1 cellular context compared by ENCODE assay signal in genomic region chr3:121629601-121630000, GRCh38.
TF ChIP-seq lines count a peak whose summit lies in the region.

No MANE protein-coding gene starts in this region.

TF ChIP-seq in GM12878, 131 proteins besides CTCF, POLR2A, EP300 and RAD21 (continued from another document):
- TF ChIP-seq CEBPZ (IDR thresholded peaks at IDR 0.05; ENCODE audit: low read depth, low read length) (no peak), MLLT1 (IDR thresholded peaks at IDR 0.05) (no peak), RB1 (IDR thresholded peaks at IDR 0.05; ENCODE audit: borderline replicate concordance) (no peak), LARP7 (IDR thresholded peaks at IDR 0.05) (no peak), SIX5 (IDR thresholded peaks at IDR 0.05; ENCODE audit: low read depth, low read length, severe bottlenecking) (no peak), RELB (IDR thresholded peaks at IDR 0.05; ENCODE audit: low read depth) (no peak), BCLAF1 (IDR thresholded peaks at IDR 0.05) (no peak), YY1 (IDR thresholded peaks at IDR 0.05; ENCODE audit: low read depth, low read length) (no peak), MTA3 (IDR thresholded peaks at IDR 0.05; ENCODE audit: borderline replicate concordance, low read length) (no peak), MEF2A (IDR thresholded peaks at IDR 0.05; ENCODE audit: insufficient read depth, low read depth, low read length) (no peak), ZBED1 (IDR thresholded peaks at IDR 0.05; ENCODE audit: borderline replicate concordance) (no peak), ZZZ3 (IDR thresholded peaks at IDR 0.05; ENCODE audit: control insufficient read depth, insufficient read length, low read depth) (no peak)
